Comparison of ENCODE assay signal across 8 cellular contexts in genomic region chr10:61975107-61975932, GRCh38.
DNase-seq lines count a peak whose midpoint lies in the region; ATAC-seq and TF ChIP-seq lines count a peak whose summit lies in the region.

No MANE protein-coding gene starts in this region.

- H3K4me1 ChIP-seq in mesodermal cell (ENCODE audit: control insufficient read depth, insufficient read depth, low read length, poor library complexity, severe bottlenecking): peaks cover 11% of the 10 kb centered on the region

- WGBS in mesodermal cell (ENCODE audit: insufficient coverage in 2 of 2), 2 experiments: no CpG with 5 or more reads among the region's 4 CpGs

- peak; percentile 74 for ATAC-seq in GM19438 (IDR thresholded peaks at IDR 0.05; ENCODE audit: low read depth, unreplicated experiment)
- ATAC-seq in HG03442 (IDR thresholded peaks at IDR 0.05; ENCODE audit: unreplicated experiment): peak; percentile 89

- no peak overlapping the region for H3K4me3 ChIP-seq in mesodermal cell (ENCODE audit: extremely low read depth, insufficient read depth, low read length, poor library complexity, severe bottlenecking)

- H3K27ac ChIP-seq in angular gyrus (ENCODE audit: low read depth, low read length) (peak overlapping the region; percentile 19), mesodermal cell (ENCODE audit: low read depth, low read length, severe bottlenecking) (peak overlapping the region; percentile 82)

- DNase-seq in AG20443 (ENCODE audit: low spot score) (peak; percentile 77), SW 1271 (lab: John Stamatoyannopoulos, UW) (no peak), NCI-H2081 treated with DMSO at 0.1 percent for 48 hours (lab: John Stamatoyannopoulos, UW) (no peak), GM10266 (ENCODE audit: extremely low spot score) (no peak)

- no peak for TF ChIP-seq CTCF in GM10266 (IDR thresholded peaks at IDR 0.05; ENCODE audit: control insufficient read depth, insufficient read depth, low read depth, missing control alignments)

- H3K9me3 ChIP-seq in mesodermal cell (ENCODE audit: control insufficient read depth, low read length): no peaks in the 10 kb centered on the region

- H3K36me3 ChIP-seq in mesodermal cell (ENCODE audit: control insufficient read depth, insufficient read depth, low read length): no peaks in the 10 kb centered on the region
